Comparison of ENCODE assay signal across 1 cellular context in the genomic region with DNA sequence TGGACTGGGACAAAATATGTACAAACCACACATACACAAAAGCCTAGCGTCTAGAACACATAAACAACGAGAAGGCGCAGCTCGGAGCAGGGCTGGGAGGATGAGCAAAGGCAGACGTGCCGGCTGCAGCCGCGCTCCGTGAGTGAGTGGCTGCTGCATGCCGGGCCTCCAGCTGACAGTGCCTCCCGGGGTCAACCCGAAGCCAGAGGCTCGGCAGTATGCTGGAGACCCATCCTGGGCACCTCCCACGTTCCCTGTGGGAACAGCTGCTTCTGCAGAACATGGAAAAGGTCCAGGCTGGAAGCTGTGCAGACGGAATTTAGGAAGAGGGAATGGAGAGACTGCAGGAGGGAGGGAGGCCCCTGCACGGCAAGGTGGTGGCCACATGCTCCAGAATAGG.
TF ChIP-seq lines count a peak whose summit lies in the region.

No MANE protein-coding gene starts in this region.

TF ChIP-seq in IMR-90, 13 proteins besides CTCF, POLR2A, EP300 and RAD21:
- TF ChIP-seq BHLHE40 (IDR thresholded peaks at IDR 0.05; ENCODE audit: low read depth, low read length) (peak; percentile 75), FOS (IDR thresholded peaks at IDR 0.05; ENCODE audit: low read depth, low read length) (no peak), MXI1 (IDR thresholded peaks at IDR 0.05; ENCODE audit: borderline replicate concordance, low read depth, low read length) (peak; percentile 72; the same call in 1 of the 2 replicates)
